Comparison of ENCODE assay signal across 36 cellular contexts in genomic region chr2:38621018-38621417, GRCh38.
"Had no signal": no experiment of that assay in that cellular context is flagged by ENCODE, and none has a peak within 500 bp of the region (broad histone marks: within the 10 kb centered on the region; RNA-seq: fewer than 3 reads in every experiment).

No MANE protein-coding gene starts in this region.

- H3K9me3 Mint-ChIP-seq: activated B cell treated with CpG ODN at 0.5 μM for 24 hours; activated CD4-positive, alpha-beta T cell treated with anti-CD3 and anti-CD28 coated beads, Interleukin-2, amount 10 ng/mL, durations not matched to agents 24 days and 14 days; activated naive CD4-positive, alpha-beta T cell treated with anti-CD3 and anti-CD28 coated beads for 36 hours; activated naive CD8-positive, alpha-beta T cell treated with anti-CD3 and anti-CD28 coated beads for 36 hours; activated T-cell treated with anti-CD3 and anti-CD28 coated beads, Interleukin-2, amount 50 U/mL, for 4 hours; activated T-cell treated with anti-CD3 and anti-CD28 coated beads, Interleukin-2, amount 50 U/mL, for 72 hours; activated T-helper 17 cell treated with anti-CD3 and anti-CD28 coated beads, Interleukin-2, amount 50 U/mL, for 72 hours; T-helper 1 cell treated with Interleukin-12 subunit alpha and Interleukin-12 subunit beta and Interleukin-4 antibody, amounts not matched to agents 30 μg/mL and 1 μg/mL, for 36 hours had no signal

- ATAC-seq: activated CD8-positive, alpha-beta T cell treated with anti-CD3 and anti-CD28 coated beads for 36 hours; activated naive CD4-positive, alpha-beta T cell treated with anti-CD3 and anti-CD28 coated beads, Interleukin-2, amount 50 U/mL, for 72 hours; activated T-cell treated with anti-CD3 and anti-CD28 coated beads, Interleukin-2, amount 50 U/mL, for 4 hours; activated T-cell treated with anti-CD3 and anti-CD28 coated beads, Interleukin-2, amount 50 U/mL, for 72 hours; activated T-helper 17 cell treated with anti-CD3 and anti-CD28 coated beads, Interleukin-2, amount 50 U/mL, for 72 hours had no signal

- H3K27me3 ChIP-seq: adrenal gland, body of pancreas, brain microvascular endothelial cell, breast epithelium had no signal

- H3K4me1 ChIP-seq: breast epithelium had no signal

- DNase-seq: activated B cell treated with CpG ODN at 0.5 μM for 24 hours; activated CD4-positive, alpha-beta memory T cell treated with anti-CD3 and anti-CD28 coated beads for 36 hours; activated CD4-positive, alpha-beta T cell treated with anti-CD3 and anti-CD28 coated beads for 4 hours; activated CD4-positive, alpha-beta T cell treated with anti-CD3 and anti-CD28 coated beads, Interleukin-2, amount 10 ng/mL, durations not matched to agents 24 days and 14 days; activated CD4-positive, alpha-beta T cell treated with anti-CD3 and anti-CD28 coated beads, Interleukin-2, amount 50 U/mL, for 1 hour; activated CD4-positive, alpha-beta T cell treated with anti-CD3 and anti-CD28 coated beads, Interleukin-2, amount 50 U/mL, for 4 hours; activated CD4-positive, CD25-positive, alpha-beta regulatory T cell treated with anti-CD3 and anti-CD28 coated beads, Interleukin-2, amount 50 U/mL, for 72 hours; activated CD8-positive, alpha-beta memory T cell treated with anti-CD3 and anti-CD28 coated beads, Interleukin-2, amount 50 U/mL, for 4 hours; activated CD8-positive, alpha-beta T cell treated with anti-CD3 and anti-CD28 coated beads for 36 hours; activated effector memory CD4-positive, alpha-beta T cell treated with anti-CD3 and anti-CD28 coated beads, Interleukin-2, amount 50 U/mL, for 16 hours; activated gamma-delta T cell treated with Interleukin-2 at 50 U/mL for 16 hours; activated naive CD4-positive, alpha-beta T cell; activated naive CD4-positive, alpha-beta T cell treated with anti-CD3 and anti-CD28 coated beads for 36 hours; activated naive CD4-positive, alpha-beta T cell treated with anti-CD3 and anti-CD28 coated beads, Interleukin-2, amount 50 U/mL, for 16 hours; activated naive CD8-positive, alpha-beta T cell treated with anti-CD3 and anti-CD28 coated beads for 36 hours; activated T-cell treated with anti-CD3 and anti-CD28 coated beads for 4 hours; activated T-cell treated with anti-CD3 and anti-CD28 coated beads, Interleukin-2, amount 50 U/mL, for 1 hour; activated T-cell treated with anti-CD3 and anti-CD28 coated beads, Interleukin-2, amount 50 U/mL, for 4 hours; activated T-cell treated with anti-CD3 and anti-CD28 coated beads, Interleukin-2, amount 50 U/mL, for 72 hours; adrenal gland; amniotic stem cell; aorta; central memory CD4-positive, alpha-beta T cell; T-helper 2 cell; T-helper 9 cell had no signal

- H3K27ac ChIP-seq: brain microvascular endothelial cell, VCaP had no signal

- H3K36me3 Mint-ChIP-seq: activated CD4-positive, alpha-beta memory T cell treated with anti-CD3 and anti-CD28 coated beads for 36 hours; activated naive CD4-positive, alpha-beta T cell treated with anti-CD3 and anti-CD28 coated beads, Interleukin-2, amount 50 U/mL, for 72 hours; activated naive CD8-positive, alpha-beta T cell treated with anti-CD3 and anti-CD28 coated beads for 36 hours had no signal

- H3K4me3 ChIP-seq: adrenal gland, body of pancreas, breast epithelium had no signal

- H3K9me3 ChIP-seq: adrenal gland, body of pancreas, breast epithelium had no signal

- H3K4me3 Mint-ChIP-seq: activated B cell treated with CpG ODN at 0.5 μM for 24 hours; activated CD4-positive, alpha-beta memory T cell treated with anti-CD3 and anti-CD28 coated beads for 36 hours; activated CD4-positive, alpha-beta T cell treated with anti-CD3 and anti-CD28 coated beads, Interleukin-2, amount 10 ng/mL, durations not matched to agents 24 days and 14 days; activated CD8-positive, alpha-beta T cell treated with anti-CD3 and anti-CD28 coated beads for 36 hours; activated naive CD4-positive, alpha-beta T cell treated with anti-CD3 and anti-CD28 coated beads for 36 hours; activated naive CD8-positive, alpha-beta T cell treated with anti-CD3 and anti-CD28 coated beads for 36 hours; activated T-cell treated with anti-CD3 and anti-CD28 coated beads, Interleukin-2, amount 50 U/mL, for 4 hours; activated T-cell treated with anti-CD3 and anti-CD28 coated beads, Interleukin-2, amount 50 U/mL, for 72 hours; activated T-helper 1 cell treated with anti-CD3 and anti-CD28 coated beads, Interleukin-12 subunit alpha, Interleukin-12 subunit beta, Interleukin-2, Interleukin-4 antibody, amounts not matched to agents 30 ng/mL and 10 ng/mL and 1 ng/mL, durations not matched to agents 14 hours and 24 hours and 36 hours; activated T-helper 17 cell treated with anti-CD3 and anti-CD28 coated beads, Interleukin-2, amount 50 U/mL, for 72 hours; T-helper 1 cell treated with Interleukin-12 subunit alpha and Interleukin-12 subunit beta and Interleukin-4 antibody, amounts not matched to agents 30 μg/mL and 1 μg/mL, for 36 hours; T-helper 2 cell treated with Interferon-gamma antibody and Interleukin-4, amounts not matched to agents 5 μg/mL and 100 μg/mL, for 36 hours had no signal

- H3K27ac Mint-ChIP-seq: activated B cell treated with CpG ODN at 0.5 μM for 24 hours; activated CD4-positive, alpha-beta memory T cell treated with anti-CD3 and anti-CD28 coated beads for 36 hours; activated CD4-positive, alpha-beta T cell treated with anti-CD3 and anti-CD28 coated beads, Interleukin-2, amount 10 ng/mL, durations not matched to agents 24 days and 14 days; activated CD8-positive, alpha-beta T cell treated with anti-CD3 and anti-CD28 coated beads for 36 hours; activated naive CD4-positive, alpha-beta T cell treated with anti-CD3 and anti-CD28 coated beads for 36 hours; activated naive CD4-positive, alpha-beta T cell treated with anti-CD3 and anti-CD28 coated beads, Interleukin-2, amount 50 U/mL, for 72 hours; activated naive CD8-positive, alpha-beta T cell treated with anti-CD3 and anti-CD28 coated beads for 36 hours; activated T-cell treated with anti-CD3 and anti-CD28 coated beads, Interleukin-2, amount 50 U/mL, for 72 hours; activated T-helper 1 cell treated with anti-CD3 and anti-CD28 coated beads, Interleukin-12 subunit alpha, Interleukin-12 subunit beta, Interleukin-2, Interleukin-4 antibody, amounts not matched to agents 30 ng/mL and 10 ng/mL and 1 ng/mL, durations not matched to agents 14 hours and 24 hours and 36 hours; activated T-helper 17 cell treated with anti-CD3 and anti-CD28 coated beads, Interleukin-2, amount 50 U/mL, for 72 hours; T-helper 1 cell treated with Interleukin-12 subunit alpha and Interleukin-12 subunit beta and Interleukin-4 antibody, amounts not matched to agents 30 μg/mL and 1 μg/mL, for 36 hours; T-helper 2 cell treated with Interferon-gamma antibody and Interleukin-4, amounts not matched to agents 5 μg/mL and 100 μg/mL, for 36 hours had no signal

- FAIRE-seq: astrocyte, TTC549 had no signal

- H3K27me3 Mint-ChIP-seq: activated CD4-positive, alpha-beta memory T cell treated with anti-CD3 and anti-CD28 coated beads for 36 hours; activated CD4-positive, alpha-beta T cell treated with anti-CD3 and anti-CD28 coated beads, Interleukin-2, amount 10 ng/mL, durations not matched to agents 24 days and 14 days; activated CD8-positive, alpha-beta T cell treated with anti-CD3 and anti-CD28 coated beads for 36 hours; activated T-helper 17 cell treated with anti-CD3 and anti-CD28 coated beads, Interleukin-2, amount 50 U/mL, for 72 hours had no signal

- H3K36me3 ChIP-seq: adrenal gland, brain microvascular endothelial cell, breast epithelium had no signal
